ENCODE assay signal across 33 cellular contexts in the genomic region with DNA sequence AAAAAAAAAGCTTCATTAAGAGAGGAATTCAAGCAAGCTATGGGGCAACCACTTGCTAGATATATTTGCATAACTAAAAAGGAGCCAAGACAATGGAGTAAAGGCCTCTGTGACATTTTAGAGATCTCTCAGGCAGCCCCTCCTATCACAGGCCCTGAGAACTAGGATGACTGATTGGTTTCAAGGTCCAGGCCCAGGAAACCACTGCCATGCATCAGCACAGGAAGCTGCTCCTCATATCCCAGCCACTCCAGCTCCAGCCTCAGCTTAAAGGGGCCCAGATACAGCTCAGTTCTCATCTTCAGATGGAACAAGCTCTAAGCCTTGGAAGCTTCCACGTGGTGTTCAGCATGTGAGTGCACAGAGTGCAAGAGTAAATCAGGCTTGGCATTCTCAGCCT. TPM values are rescaled to one million over a fixed set of nuclear protein-coding genes. Genes with fewer than 3 reads are reported as not detected.
A peak's percentile ranks its signal among the peaks of the same experiment; 100 is the strongest.
DNase-seq lines count a peak whose midpoint lies in the region; ATAC-seq, FAIRE-seq and TF ChIP-seq lines count a peak whose summit lies in the region.
"Had no signal": no experiment of that assay in that cellular context is flagged by ENCODE, and none has a peak within 500 bp of the region (broad histone marks: within the 10 kb centered on the region; RNA-seq: fewer than 3 reads in every experiment).

No MANE protein-coding gene starts in this region.

- H3K27ac Mint-ChIP-seq in astrocyte (ENCODE audit: unreplicated experiment) = no peak overlapping the region
- H3K27ac Mint-ChIP-seq: activated naive CD4-positive, alpha-beta T cell treated with anti-CD3 and anti-CD28 coated beads, Interleukin-2, amount 10 ng/mL, durations not matched to agents 7 days and 5 days; activated T-helper 1 cell treated with anti-CD3 and anti-CD28 coated beads, Interleukin-12 subunit alpha, Interleukin-12 subunit beta, Interleukin-2, Interleukin-4 antibody, amounts not matched to agents 30 ng/mL and 10 ng/mL and 1 ng/mL, durations not matched to agents 14 hours and 24 hours and 36 hours; CD8-positive, alpha-beta memory T cell had no signal

- H2AFZ ChIP-seq in ACC112 (ENCODE audit: low read length, unreplicated experiment) = peak overlapping the region; percentile 43
- peak overlapping the region; percentile 43 for H2AFZ ChIP-seq in astrocyte (ENCODE audit: low read depth, low read length)
- H2AFZ ChIP-seq: PC-9 had no signal

- H3K27ac ChIP-seq in ACC112 (ENCODE audit: low read depth, low read length) = no peak overlapping the region
- H3K27ac ChIP-seq in astrocyte (ENCODE audit: low read depth, low read length) = no peak overlapping the region
- H3K27ac ChIP-seq: cardiac muscle cell, coronary artery, left ventricle myocardium inferior, PC-9, stomach, thyroid gland, vagina had no signal

- no peak overlapping the region for H3K4me2 ChIP-seq in astrocyte (ENCODE audit: low read length)
- H3K4me2 ChIP-seq: PC-9 had no signal

- no peak overlapping the region for H3K9ac ChIP-seq in astrocyte (ENCODE audit: low read length)

- H3K27me3 ChIP-seq in ACC112 (ENCODE audit: insufficient read depth, low read length) (no peaks in the 10 kb centered on the region), astrocyte (ENCODE audit: insufficient read depth, low read length) (no peaks in the 10 kb centered on the region)
- H3K27me3 ChIP-seq: cardiac muscle cell, MG63, stomach, thyroid gland, vagina had no signal

- H3K4me3 Mint-ChIP-seq in astrocyte (ENCODE audit: unreplicated experiment) = no peak overlapping the region
- H3K4me3 Mint-ChIP-seq: activated naive CD4-positive, alpha-beta T cell treated with anti-CD3 and anti-CD28 coated beads, Interleukin-2, amount 10 ng/mL, durations not matched to agents 7 days and 5 days; activated T-helper 1 cell treated with anti-CD3 and anti-CD28 coated beads, Interleukin-12 subunit alpha, Interleukin-12 subunit beta, Interleukin-2, Interleukin-4 antibody, amounts not matched to agents 30 ng/mL and 10 ng/mL and 1 ng/mL, durations not matched to agents 14 hours and 24 hours and 36 hours; CD8-positive, alpha-beta memory T cell; naive B cell had no signal

- no peaks in the 10 kb centered on the region for H3K36me3 ChIP-seq in ACC112 (ENCODE audit: insufficient read depth, low read length)
- H3K36me3 ChIP-seq in astrocyte (ENCODE audit: insufficient read depth, low read length) = no peaks in the 10 kb centered on the region
- H3K36me3 ChIP-seq: cardiac muscle cell, left ventricle myocardium inferior, MG63, stomach, thyroid gland, vagina had no signal

- H3K9me3 Mint-ChIP-seq in astrocyte (ENCODE audit: unreplicated experiment) = no peaks in the 10 kb centered on the region
- H3K9me3 Mint-ChIP-seq: activated naive CD4-positive, alpha-beta T cell treated with anti-CD3 and anti-CD28 coated beads, Interleukin-2, amount 10 ng/mL, durations not matched to agents 7 days and 5 days; activated T-helper 1 cell treated with anti-CD3 and anti-CD28 coated beads, Interleukin-12 subunit alpha, Interleukin-12 subunit beta, Interleukin-2, Interleukin-4 antibody, amounts not matched to agents 30 ng/mL and 10 ng/mL and 1 ng/mL, durations not matched to agents 14 hours and 24 hours and 36 hours; CD8-positive, alpha-beta memory T cell; naive B cell had no signal

- H4K20me1 ChIP-seq in astrocyte (ENCODE audit: insufficient read depth, low read length) = no peaks in the 10 kb centered on the region

- H3K4me1 ChIP-seq in ACC112 (ENCODE audit: control insufficient read depth, insufficient read depth, low read length, unreplicated experiment) = peaks cover 5% of the 10 kb centered on the region
- peaks cover 8% of the 10 kb centered on the region for H3K4me1 ChIP-seq in astrocyte (ENCODE audit: insufficient read depth, low read length)
- H3K4me1 ChIP-seq: left ventricle myocardium inferior, stomach, thyroid gland had no signal

- DNase-seq in HCEC 1CT (peak; percentile 24), astrocyte (ENCODE audit: low read depth) (peak; percentile 44), foreskin melanocyte (peak; percentile 41), NCI-H1105 (lab: John Stamatoyannopoulos, UW) (no peak), COR-L47 (lab: John Stamatoyannopoulos, UW) (no peak)
- DNase-seq in stimulated activated CD4-positive, alpha-beta T cell treated with anti-CD3 and anti-CD28 coated beads, Interleukin-4, amount 100 ng/mL, for 4 hours = no peak
- DNase-seq: activated CD4-positive, alpha-beta T cell treated with anti-CD3 and anti-CD28 coated beads, Interleukin-2, amount 50 U/mL, for 4 hours; activated CD8-positive, alpha-beta memory T cell treated with anti-CD3 and anti-CD28 coated beads, Interleukin-2, amount 50 U/mL, for 4 hours; activated naive CD4-positive, alpha-beta T cell treated with anti-CD3 and anti-CD28 coated beads, Interleukin-2, amount 10 ng/mL, durations not matched to agents 7 days and 5 days; AML-193; amniotic stem cell; CD8-positive, alpha-beta memory T cell; effector memory CD4-positive, alpha-beta T cell; erythroblast; left ventricle myocardium inferior; MG63; naive B cell; NK-92 treated with Interleukin-12 subunit alpha and Interleukin-12 subunit beta, amount 100 ng/mL, for 24 hours; occipital lobe; PC-9; Right ventricle myocardium superior; stomach; thyroid gland had no signal

- H3K79me2 ChIP-seq in ACC112 (ENCODE audit: control insufficient read depth, insufficient read depth, low read length, unreplicated experiment) = no peaks in the 10 kb centered on the region
- no peaks in the 10 kb centered on the region for H3K79me2 ChIP-seq in astrocyte (ENCODE audit: insufficient read depth, low read length)

- no peak for ATAC-seq in GM18517 (IDR thresholded peaks at IDR 0.05; ENCODE audit: unreplicated experiment)
- ATAC-seq: K562 had no signal

- H3K4me3 ChIP-seq in ACC112 (ENCODE audit: low read depth, low read length) (no peak overlapping the region), astrocyte (ENCODE audit: insufficient read depth, low read depth, low read length) (no peak overlapping the region)
- H3K4me3 ChIP-seq: cardiac muscle cell, coronary artery, K562, left ventricle myocardium inferior, MG63, PC-9, stomach, thyroid gland, vagina had no signal

- no peak for TF ChIP-seq CTCF in astrocyte (IDR thresholded peaks at IDR 0.05; ENCODE audit: insufficient read depth, low read depth, low read length)

- H3K36me3 Mint-ChIP-seq in astrocyte (ENCODE audit: low read depth, unreplicated experiment) = no peaks in the 10 kb centered on the region
- H3K36me3 Mint-ChIP-seq: activated naive CD4-positive, alpha-beta T cell treated with anti-CD3 and anti-CD28 coated beads, Interleukin-2, amount 10 ng/mL, durations not matched to agents 7 days and 5 days; CD8-positive, alpha-beta memory T cell; naive B cell had no signal

- H3K9me3 ChIP-seq in astrocyte (ENCODE audit: insufficient read depth, low read depth, low read length) = no peaks in the 10 kb centered on the region
- H3K9me3 ChIP-seq: left ventricle myocardium inferior, MG63, stomach, thyroid gland, vagina had no signal

- H3K4me1 Mint-ChIP-seq in astrocyte (ENCODE audit: low read depth, unreplicated experiment) = peaks cover 10% of the 10 kb centered on the region
- H3K4me1 Mint-ChIP-seq: activated naive CD4-positive, alpha-beta T cell treated with anti-CD3 and anti-CD28 coated beads, Interleukin-2, amount 10 ng/mL, durations not matched to agents 7 days and 5 days; CD8-positive, alpha-beta memory T cell; naive B cell had no signal

- no peak for FAIRE-seq in astrocyte (lab: Jason Lieb, UNC)
- FAIRE-seq: G401.6, H54, K562 had no signal

- no peaks in the 10 kb centered on the region for H3K27me3 Mint-ChIP-seq in astrocyte (ENCODE audit: low read depth, unreplicated experiment)

RNA-seq across cellular contexts. Expression of a gene that starts 21.1 kb away (rescaled TPM):
- 135 and 260 TPM in 2 replicates for total RNA-seq in astrocyte
- total RNA-seq: activated T-helper 1 cell treated with anti-CD3 and anti-CD28 coated beads, Interleukin-12 subunit alpha, Interleukin-12 subunit beta, Interleukin-2, Interleukin-4 antibody, amounts not matched to agents 30 ng/mL and 10 ng/mL and 1 ng/mL, durations not matched to agents 14 hours and 24 hours and 36 hours; CD8-positive, alpha-beta memory T cell; NCI-H460; PC-9 had no signal

Comparison
In these comparisons a context has a peak if more than half of its experiments do, and no peak if none do; other contexts are left out.
1. DNase-seq: peak in HCEC 1CT (single experiment), astrocyte (single experiment) and foreskin melanocyte (single experiment); none in NCI-H1105 (single experiment), COR-L47 (single experiment) and stimulated activated CD4-positive, alpha-beta T cell treated with anti-CD3 and anti-CD28 coated beads, Interleukin-4, amount 100 ng/mL, for 4 hours (0 of 2).